ENCODE assay signal across 8 cellular contexts in genomic region chr12:51823875-51824565, GRCh38. TPM values are rescaled to one million over a fixed set of nuclear protein-coding genes. Genes with fewer than 3 reads are reported as not detected.
DNase-seq lines count a peak whose midpoint lies in the region; ATAC-seq and TF ChIP-seq lines count a peak whose summit lies in the region.

No MANE protein-coding gene starts in this region.

- H3K9me2 ChIP-seq in GM23338 (ENCODE audit: insufficient read depth) = no peaks in the 10 kb centered on the region

- H3K4me1 ChIP-seq in BLaER1 treated with 17β-estradiol and CSF1 and Interleukin-3, amounts not matched to agents 10 nM and 100 nM = peaks cover 53 to 86% (median 72%) of the 10 kb centered on the region in 10 experiments
- H3K4me1 ChIP-seq in GM23338 (ENCODE audit: insufficient read depth) (peaks cover 25% of the 10 kb centered on the region), thyroid gland (peaks cover 0 to 6% of the 10 kb centered on the region in 2 donors)

- H3K4me3 ChIP-seq in BLaER1 treated with 17β-estradiol and CSF1 and Interleukin-3, amounts not matched to agents 10 nM and 100 nM = no peak overlapping the region
- no peak overlapping the region for H3K4me3 ChIP-seq in GM23338
- no peak overlapping the region for H3K4me3 ChIP-seq in thyroid gland (replicated peaks in 1 of 3)

- H3K36me3 ChIP-seq in BLaER1 treated with 17β-estradiol and CSF1 and Interleukin-3, amounts not matched to agents 10 nM and 100 nM = peaks cover 0 to 4% (median 0%) of the 10 kb centered on the region in 11 experiments; a peak in 3 of 22 replicates
- no peaks in the 10 kb centered on the region for H3K36me3 ChIP-seq in GM23338 (ENCODE audit: insufficient read depth)
- no peaks in the 10 kb centered on the region for H3K36me3 ChIP-seq in thyroid gland

- intact Hi-C loops in thyroid gland (cut with DNase I) = no loop called here

- no peak overlapping the region for H3K4me3 Mint-ChIP-seq in GM23338

- H3K9ac ChIP-seq in BLaER1 treated with 17β-estradiol and CSF1 and Interleukin-3, amounts not matched to agents 10 nM and 100 nM = no peak overlapping the region

- ATAC-seq in GM23338 = peak; percentile 9

- no peak overlapping the region for H2AFZ ChIP-seq in GM23338

- peaks cover 15% of the 10 kb centered on the region for H3F3A ChIP-seq in GM23338 (replicated peaks; ENCODE audit: low read depth)

- H3K4me2 ChIP-seq in BLaER1 treated with 17β-estradiol and CSF1 and Interleukin-3, amounts not matched to agents 10 nM and 100 nM = peak overlapping the region in 9 of 11 experiments; percentile 6 to 99 (median 40); a peak in 12 of 22 replicates
- no peak overlapping the region for H3K4me2 ChIP-seq in GM23338

- H3K27ac ChIP-seq in BLaER1 treated with 17β-estradiol and CSF1 and Interleukin-3, amounts not matched to agents 10 nM and 100 nM = peak overlapping the region in 3 of 11 experiments; percentile 17 to 46 (median 22); a peak in 3 of 22 replicates
- no peak overlapping the region for H3K27ac ChIP-seq in GM23338 (ENCODE audit: low read depth)
- H3K27ac ChIP-seq in thyroid gland = no peak overlapping the region

- DNase-seq in GM23338 (ENCODE audit: low spot score) (peak; percentile 86), NCI-H226 (peak; percentile 63), amniotic stem cell (lab: John Stamatoyannopoulos, UW) (peak; percentile 43), iPS-NIHi11 (ENCODE audit: low spot score) (peak; percentile 56), thyroid gland (peak; percentile 75 to 78), activated gamma-delta T cell (lab: John Stamatoyannopoulos, UW) (no peak), germinal center (ENCODE audit: low spot score) (no peak)

- H3K36me3 Mint-ChIP-seq in GM23338 (ENCODE audit: low read depth) = no peaks in the 10 kb centered on the region

- no peaks in the 10 kb centered on the region for H3K9me3 ChIP-seq in BLaER1 treated with 17β-estradiol and CSF1 and Interleukin-3, amounts not matched to agents 10 nM and 100 nM (replicated peaks in 1 of 11)
- no peaks in the 10 kb centered on the region for H3K9me3 ChIP-seq in thyroid gland

- H3K27ac Mint-ChIP-seq in GM23338 = no peak overlapping the region

- no peaks in the 10 kb centered on the region for H3K79me2 ChIP-seq in GM23338 (replicated peaks; ENCODE audit: insufficient read depth)

- H3K27me3 ChIP-seq in BLaER1 treated with 17β-estradiol and CSF1 and Interleukin-3, amounts not matched to agents 10 nM and 100 nM = no peaks in the 10 kb centered on the region
- H3K27me3 ChIP-seq in GM23338 (ENCODE audit: insufficient read depth) = peaks cover 30% of the 10 kb centered on the region
- no peaks in the 10 kb centered on the region for H3K27me3 ChIP-seq in thyroid gland

- TF ChIP-seq CTCF in GM23338 (conservative IDR thresholded peaks at IDR 0.05; ENCODE audit: low read depth in 2 of 2) (peak; percentile 59 to 83), thyroid gland (IDR thresholded peaks at IDR 0.05) (peak; percentile 17 to 73 (median 62))

- WGBS in thyroid gland, 2 donors = 23% methylated on average over 6 of the region's 6 CpGs

- H3K27me3 Mint-ChIP-seq in GM23338 (ENCODE audit: insufficient read depth, low read depth, poor library complexity) = peaks cover 18% of the 10 kb centered on the region

- TF ChIP-seq POLR2A in thyroid gland (IDR thresholded peaks at IDR 0.05) = no peak

- peaks cover 30% of the 10 kb centered on the region for H3K4me1 Mint-ChIP-seq in GM23338

- H3K9me3 Mint-ChIP-seq in GM23338 = peaks cover 3% of the 10 kb centered on the region; the same call in 1 of the 3 replicates

- H4K20me1 ChIP-seq in BLaER1 treated with 17β-estradiol and CSF1 and Interleukin-3, amounts not matched to agents 10 nM and 100 nM = peaks cover 0 to 10% (median 0%) of the 10 kb centered on the region in 11 experiments; a peak in 2 of 22 replicates
- peaks cover 3% of the 10 kb centered on the region; the same call in 1 of the 2 replicates for H4K20me1 ChIP-seq in GM23338 (replicated peaks; ENCODE audit: insufficient read depth)

TF ChIP-seq in GM23338, 12 proteins besides CTCF, POLR2A, EP300 and RAD21 (continues in another document):
- no peak for TF ChIP-seq JUNB (IDR thresholded peaks at IDR 0.05; ENCODE audit: unreplicated experiment)
- TF ChIP-seq REST (IDR thresholded peaks at IDR 0.05; ENCODE audit: unreplicated experiment) = no peak
- no peak for TF ChIP-seq ZNF331 (CRISPR knock-in tag; IDR thresholded peaks at IDR 0.05; ENCODE audit: low read depth)
- no peak for TF ChIP-seq EZH2phosphoT487 (IDR thresholded peaks at IDR 0.05; ENCODE audit: unreplicated experiment)
- TF ChIP-seq CREB1 (CRISPR knock-in tag; IDR thresholded peaks at IDR 0.05; ENCODE audit: low read depth) = no peak
- TF ChIP-seq EZH2 (IDR thresholded peaks at IDR 0.05; ENCODE audit: low read depth, unreplicated experiment) = no peak
- no peak for TF ChIP-seq ZNF114 (CRISPR knock-in tag; IDR thresholded peaks at IDR 0.05)
- no peak for TF ChIP-seq NANOG (IDR thresholded peaks at IDR 0.05; ENCODE audit: borderline replicate concordance)
- no peak for TF ChIP-seq POLR2AphosphoS5 (IDR thresholded peaks at IDR 0.05; ENCODE audit: low read depth)
- TF ChIP-seq, protein P1, sequence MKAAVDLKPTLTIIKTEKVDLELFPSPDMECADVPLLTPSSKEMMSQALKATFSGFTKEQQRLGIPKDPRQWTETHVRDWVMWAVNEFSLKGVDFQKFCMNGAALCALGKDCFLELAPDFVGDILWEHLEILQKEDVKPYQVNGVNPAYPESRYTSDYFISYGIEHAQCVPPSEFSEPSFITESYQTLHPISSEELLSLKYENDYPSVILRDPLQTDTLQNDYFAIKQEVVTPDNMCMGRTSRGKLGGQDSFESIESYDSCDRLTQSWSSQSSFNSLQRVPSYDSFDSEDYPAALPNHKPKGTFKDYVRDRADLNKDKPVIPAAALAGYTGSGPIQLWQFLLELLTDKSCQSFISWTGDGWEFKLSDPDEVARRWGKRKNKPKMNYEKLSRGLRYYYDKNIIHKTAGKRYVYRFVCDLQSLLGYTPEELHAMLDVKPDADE (IDR thresholded peaks at IDR 0.05) = no peak
- TF ChIP-seq STAT1 (IDR thresholded peaks at IDR 0.05; ENCODE audit: unreplicated experiment) = no peak

RNA-seq across cellular contexts. Expression of gene FIGNL2, which starts 24.5 kb away (rescaled TPM):
- 4.1 and 5.2 TPM in 2 replicates for total RNA-seq in GM23338 (2014; rRNA removed; shearing (Covaris generic))
- polyA plus RNA-seq in GM23338 (2016; fragmentation: Nextera tagmentation; extraction: Ambion mirVana) = 1.1 and 1.4 TPM in 2 replicates
- total RNA-seq in thyroid gland = 1 to 10 TPM in 2 of 4 donors, under 1 TPM in 2; 0.45 to 1.6 (median 1.1) TPM

Comparison
In these comparisons a context has a peak if more than half of its experiments do, and no peak if none do; other contexts are left out.
1. DNase-seq: peak in GM23338 (single experiment), NCI-H226 (single experiment), amniotic stem cell (single experiment), iPS-NIHi11 (single experiment) and thyroid gland (2 of 2); none in activated gamma-delta T cell (single experiment) and germinal center (single experiment).